Comparison of ENCODE assay signal across 1 cellular context in the genomic region with DNA sequence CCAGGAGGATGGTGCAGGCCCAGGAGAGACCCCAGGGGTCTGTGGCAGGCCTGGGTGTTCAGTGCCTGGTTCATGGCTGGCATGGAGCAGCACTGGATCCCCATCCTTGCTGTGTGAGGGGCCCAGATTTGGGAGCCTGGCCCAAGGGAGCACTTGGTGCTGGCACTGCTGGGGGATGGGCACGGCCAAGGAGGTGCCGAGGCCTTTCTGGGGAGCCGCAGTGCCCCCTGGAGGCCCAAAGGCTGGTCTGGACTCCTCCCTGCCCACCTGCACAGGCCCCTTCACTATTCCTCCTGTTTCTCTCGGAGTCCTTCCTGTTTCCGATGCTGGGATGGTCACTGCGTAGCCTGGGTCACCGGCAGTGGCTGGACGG.
TF ChIP-seq lines count a peak whose summit lies in the region.

No MANE protein-coding gene starts in this region.

TF ChIP-seq in WTC11, 78 proteins besides CTCF, POLR2A, EP300 and RAD21 (continued from another document):
- TF ChIP-seq, protein P1, sequence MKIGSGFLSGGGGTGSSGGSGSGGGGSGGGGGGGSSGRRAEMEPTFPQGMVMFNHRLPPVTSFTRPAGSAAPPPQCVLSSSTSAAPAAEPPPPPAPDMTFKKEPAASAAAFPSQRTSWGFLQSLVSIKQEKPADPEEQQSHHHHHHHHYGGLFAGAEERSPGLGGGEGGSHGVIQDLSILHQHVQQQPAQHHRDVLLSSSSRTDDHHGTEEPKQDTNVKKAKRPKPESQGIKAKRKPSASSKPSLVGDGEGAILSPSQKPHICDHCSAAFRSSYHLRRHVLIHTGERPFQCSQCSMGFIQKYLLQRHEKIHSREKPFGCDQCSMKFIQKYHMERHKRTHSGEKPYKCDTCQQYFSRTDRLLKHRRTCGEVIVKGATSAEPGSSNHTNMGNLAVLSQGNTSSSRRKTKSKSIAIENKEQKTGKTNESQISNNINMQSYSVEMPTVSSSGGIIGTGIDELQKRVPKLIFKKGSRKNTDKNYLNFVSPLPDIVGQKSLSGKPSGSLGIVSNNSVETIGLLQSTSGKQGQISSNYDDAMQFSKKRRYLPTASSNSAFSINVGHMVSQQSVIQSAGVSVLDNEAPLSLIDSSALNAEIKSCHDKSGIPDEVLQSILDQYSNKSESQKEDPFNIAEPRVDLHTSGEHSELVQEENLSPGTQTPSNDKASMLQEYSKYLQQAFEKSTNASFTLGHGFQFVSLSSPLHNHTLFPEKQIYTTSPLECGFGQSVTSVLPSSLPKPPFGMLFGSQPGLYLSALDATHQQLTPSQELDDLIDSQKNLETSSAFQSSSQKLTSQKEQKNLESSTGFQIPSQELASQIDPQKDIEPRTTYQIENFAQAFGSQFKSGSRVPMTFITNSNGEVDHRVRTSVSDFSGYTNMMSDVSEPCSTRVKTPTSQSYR (CRISPR knock-in tag; IDR thresholded peaks at IDR 0.05) = 0 out of 2 replicates have a peak, but pooled peaks have one; percentile 39
- TF ChIP-seq KAT7 (CRISPR knock-in tag; IDR thresholded peaks at IDR 0.05; ENCODE audit: borderline replicate concordance) (no peak), ZNF423 (CRISPR knock-in tag; IDR thresholded peaks at IDR 0.05) (no peak), ZNF263 (CRISPR knock-in tag; IDR thresholded peaks at IDR 0.05; ENCODE audit: low read depth) (peak; percentile 64; the same call in 1 of the 2 replicates), FOXJ3 (CRISPR knock-in tag; IDR thresholded peaks at IDR 0.05; ENCODE audit: borderline replicate concordance) (no peak)
- TF ChIP-seq, protein P2, sequence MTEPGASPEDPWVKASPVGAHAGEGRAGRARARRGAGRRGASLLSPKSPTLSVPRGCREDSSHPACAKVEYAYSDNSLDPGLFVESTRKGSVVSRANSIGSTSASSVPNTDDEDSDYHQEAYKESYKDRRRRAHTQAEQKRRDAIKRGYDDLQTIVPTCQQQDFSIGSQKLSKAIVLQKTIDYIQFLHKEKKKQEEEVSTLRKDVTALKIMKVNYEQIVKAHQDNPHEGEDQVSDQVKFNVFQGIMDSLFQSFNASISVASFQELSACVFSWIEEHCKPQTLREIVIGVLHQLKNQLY (CRISPR knock-in tag; IDR thresholded peaks at IDR 0.05) = no peak
- TF ChIP-seq, protein P3, sequence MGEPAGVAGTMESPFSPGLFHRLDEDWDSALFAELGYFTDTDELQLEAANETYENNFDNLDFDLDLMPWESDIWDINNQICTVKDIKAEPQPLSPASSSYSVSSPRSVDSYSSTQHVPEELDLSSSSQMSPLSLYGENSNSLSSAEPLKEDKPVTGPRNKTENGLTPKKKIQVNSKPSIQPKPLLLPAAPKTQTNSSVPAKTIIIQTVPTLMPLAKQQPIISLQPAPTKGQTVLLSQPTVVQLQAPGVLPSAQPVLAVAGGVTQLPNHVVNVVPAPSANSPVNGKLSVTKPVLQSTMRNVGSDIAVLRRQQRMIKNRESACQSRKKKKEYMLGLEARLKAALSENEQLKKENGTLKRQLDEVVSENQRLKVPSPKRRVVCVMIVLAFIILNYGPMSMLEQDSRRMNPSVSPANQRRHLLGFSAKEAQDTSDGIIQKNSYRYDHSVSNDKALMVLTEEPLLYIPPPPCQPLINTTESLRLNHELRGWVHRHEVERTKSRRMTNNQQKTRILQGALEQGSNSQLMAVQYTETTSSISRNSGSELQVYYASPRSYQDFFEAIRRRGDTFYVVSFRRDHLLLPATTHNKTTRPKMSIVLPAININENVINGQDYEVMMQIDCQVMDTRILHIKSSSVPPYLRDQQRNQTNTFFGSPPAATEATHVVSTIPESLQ (CRISPR knock-in tag; IDR thresholded peaks at IDR 0.05) = no peak
